37 cellular contexts compared by ENCODE assay signal in genomic region chr2:11936761-11937160, GRCh38.
"Had no signal": no experiment of that assay in that cellular context is flagged by ENCODE, and none has a peak within 500 bp of the region (broad histone marks: within the 10 kb centered on the region; RNA-seq: fewer than 3 reads in every experiment).

No MANE protein-coding gene starts in this region.

- H3K4me1 ChIP-seq: adrenal gland, body of pancreas had no signal

- H3K4me3 ChIP-seq: adrenal gland, body of pancreas, cardiac muscle cell had no signal

- ATAC-seq: activated CD8-positive, alpha-beta T cell treated with anti-CD3 and anti-CD28 coated beads for 36 hours; activated naive CD4-positive, alpha-beta T cell treated with anti-CD3 and anti-CD28 coated beads, Interleukin-2, amount 50 U/mL, for 72 hours; activated T-cell treated with anti-CD3 and anti-CD28 coated beads, Interleukin-2, amount 50 U/mL, for 4 hours; activated T-cell treated with anti-CD3 and anti-CD28 coated beads, Interleukin-2, amount 50 U/mL, for 72 hours; activated T-helper 17 cell treated with anti-CD3 and anti-CD28 coated beads, Interleukin-2, amount 50 U/mL, for 72 hours; body of pancreas had no signal

- H3K27me3 ChIP-seq: adrenal gland, body of pancreas, brain microvascular endothelial cell, cardiac muscle cell had no signal

- H3K9me3 ChIP-seq: adrenal gland, body of pancreas had no signal

- H3K27ac Mint-ChIP-seq: activated B cell treated with CpG ODN at 0.5 μM for 24 hours; activated CD4-positive, alpha-beta memory T cell treated with anti-CD3 and anti-CD28 coated beads for 36 hours; activated CD4-positive, alpha-beta T cell treated with anti-CD3 and anti-CD28 coated beads, Interleukin-2, amount 10 ng/mL, durations not matched to agents 24 days and 14 days; activated CD8-positive, alpha-beta T cell treated with anti-CD3 and anti-CD28 coated beads for 36 hours; activated naive CD4-positive, alpha-beta T cell treated with anti-CD3 and anti-CD28 coated beads for 36 hours; activated naive CD4-positive, alpha-beta T cell treated with anti-CD3 and anti-CD28 coated beads, Interleukin-2, amount 50 U/mL, for 72 hours; activated naive CD8-positive, alpha-beta T cell treated with anti-CD3 and anti-CD28 coated beads for 36 hours; activated T-cell treated with anti-CD3 and anti-CD28 coated beads, Interleukin-2, amount 50 U/mL, for 72 hours; activated T-helper 1 cell treated with anti-CD3 and anti-CD28 coated beads, Interleukin-12 subunit alpha, Interleukin-12 subunit beta, Interleukin-2, Interleukin-4 antibody, amounts not matched to agents 30 ng/mL and 10 ng/mL and 1 ng/mL, durations not matched to agents 14 hours and 24 hours and 36 hours; activated T-helper 17 cell treated with anti-CD3 and anti-CD28 coated beads, Interleukin-2, amount 50 U/mL, for 72 hours; T-helper 1 cell treated with Interleukin-12 subunit alpha and Interleukin-12 subunit beta and Interleukin-4 antibody, amounts not matched to agents 30 μg/mL and 1 μg/mL, for 36 hours; T-helper 2 cell treated with Interferon-gamma antibody and Interleukin-4, amounts not matched to agents 5 μg/mL and 100 μg/mL, for 36 hours had no signal

- H3K4me3 Mint-ChIP-seq: activated B cell treated with CpG ODN at 0.5 μM for 24 hours; activated CD4-positive, alpha-beta memory T cell treated with anti-CD3 and anti-CD28 coated beads for 36 hours; activated CD4-positive, alpha-beta T cell treated with anti-CD3 and anti-CD28 coated beads, Interleukin-2, amount 10 ng/mL, durations not matched to agents 24 days and 14 days; activated CD8-positive, alpha-beta T cell treated with anti-CD3 and anti-CD28 coated beads for 36 hours; activated naive CD4-positive, alpha-beta T cell treated with anti-CD3 and anti-CD28 coated beads for 36 hours; activated naive CD8-positive, alpha-beta T cell treated with anti-CD3 and anti-CD28 coated beads for 36 hours; activated T-cell treated with anti-CD3 and anti-CD28 coated beads, Interleukin-2, amount 50 U/mL, for 4 hours; activated T-cell treated with anti-CD3 and anti-CD28 coated beads, Interleukin-2, amount 50 U/mL, for 72 hours; activated T-helper 1 cell treated with anti-CD3 and anti-CD28 coated beads, Interleukin-12 subunit alpha, Interleukin-12 subunit beta, Interleukin-2, Interleukin-4 antibody, amounts not matched to agents 30 ng/mL and 10 ng/mL and 1 ng/mL, durations not matched to agents 14 hours and 24 hours and 36 hours; activated T-helper 17 cell treated with anti-CD3 and anti-CD28 coated beads, Interleukin-2, amount 50 U/mL, for 72 hours; central memory CD8-positive, alpha-beta T cell; T-helper 1 cell treated with Interleukin-12 subunit alpha and Interleukin-12 subunit beta and Interleukin-4 antibody, amounts not matched to agents 30 μg/mL and 1 μg/mL, for 36 hours; T-helper 2 cell treated with Interferon-gamma antibody and Interleukin-4, amounts not matched to agents 5 μg/mL and 100 μg/mL, for 36 hours had no signal

- H3K9me3 Mint-ChIP-seq: activated CD4-positive, alpha-beta memory T cell treated with anti-CD3 and anti-CD28 coated beads for 36 hours; activated CD4-positive, alpha-beta T cell treated with anti-CD3 and anti-CD28 coated beads, Interleukin-2, amount 10 ng/mL, durations not matched to agents 24 days and 14 days; activated CD8-positive, alpha-beta T cell treated with anti-CD3 and anti-CD28 coated beads for 36 hours; activated naive CD4-positive, alpha-beta T cell treated with anti-CD3 and anti-CD28 coated beads for 36 hours; activated naive CD8-positive, alpha-beta T cell treated with anti-CD3 and anti-CD28 coated beads for 36 hours; activated T-cell treated with anti-CD3 and anti-CD28 coated beads, Interleukin-2, amount 50 U/mL, for 4 hours; activated T-helper 1 cell treated with anti-CD3 and anti-CD28 coated beads, Interleukin-12 subunit alpha, Interleukin-12 subunit beta, Interleukin-2, Interleukin-4 antibody, amounts not matched to agents 30 ng/mL and 10 ng/mL and 1 ng/mL, durations not matched to agents 14 hours and 24 hours and 36 hours; activated T-helper 17 cell treated with anti-CD3 and anti-CD28 coated beads, Interleukin-2, amount 50 U/mL, for 72 hours; central memory CD8-positive, alpha-beta T cell; T-helper 2 cell treated with Interferon-gamma antibody and Interleukin-4, amounts not matched to agents 5 μg/mL and 100 μg/mL, for 36 hours had no signal

- H3K27me3 Mint-ChIP-seq: activated B cell treated with CpG ODN at 0.5 μM for 24 hours; activated CD4-positive, alpha-beta memory T cell treated with anti-CD3 and anti-CD28 coated beads for 36 hours; activated CD4-positive, alpha-beta T cell treated with anti-CD3 and anti-CD28 coated beads, Interleukin-2, amount 10 ng/mL, durations not matched to agents 24 days and 14 days; activated CD8-positive, alpha-beta T cell treated with anti-CD3 and anti-CD28 coated beads for 36 hours; activated naive CD8-positive, alpha-beta T cell treated with anti-CD3 and anti-CD28 coated beads for 36 hours; activated T-helper 17 cell treated with anti-CD3 and anti-CD28 coated beads, Interleukin-2, amount 50 U/mL, for 72 hours; central memory CD8-positive, alpha-beta T cell had no signal

- H3K36me3 Mint-ChIP-seq: activated CD4-positive, alpha-beta memory T cell treated with anti-CD3 and anti-CD28 coated beads for 36 hours; activated naive CD4-positive, alpha-beta T cell treated with anti-CD3 and anti-CD28 coated beads, Interleukin-2, amount 50 U/mL, for 72 hours had no signal

- H3K36me3 ChIP-seq: adrenal gland, brain microvascular endothelial cell, cardiac muscle cell had no signal

- DNase-seq: activated B cell treated with CpG ODN at 0.5 μM for 24 hours; activated CD4-positive, alpha-beta memory T cell treated with anti-CD3 and anti-CD28 coated beads for 36 hours; activated CD4-positive, alpha-beta T cell treated with anti-CD3 and anti-CD28 coated beads for 4 hours; activated CD4-positive, alpha-beta T cell treated with anti-CD3 and anti-CD28 coated beads, Interleukin-2, amount 10 ng/mL, durations not matched to agents 24 days and 14 days; activated CD4-positive, alpha-beta T cell treated with anti-CD3 and anti-CD28 coated beads, Interleukin-2, amount 50 U/mL, for 1 hour; activated CD4-positive, alpha-beta T cell treated with anti-CD3 and anti-CD28 coated beads, Interleukin-2, amount 50 U/mL, for 4 hours; activated CD4-positive, CD25-positive, alpha-beta regulatory T cell treated with anti-CD3 and anti-CD28 coated beads, Interleukin-2, amount 50 U/mL, for 72 hours; activated CD8-positive, alpha-beta memory T cell treated with anti-CD3 and anti-CD28 coated beads, Interleukin-2, amount 50 U/mL, for 4 hours; activated CD8-positive, alpha-beta T cell treated with anti-CD3 and anti-CD28 coated beads for 36 hours; activated effector memory CD4-positive, alpha-beta T cell treated with anti-CD3 and anti-CD28 coated beads, Interleukin-2, amount 50 U/mL, for 16 hours; activated gamma-delta T cell treated with Interleukin-2 at 50 U/mL for 16 hours; activated naive CD4-positive, alpha-beta T cell; activated naive CD4-positive, alpha-beta T cell treated with anti-CD3 and anti-CD28 coated beads for 36 hours; activated naive CD4-positive, alpha-beta T cell treated with anti-CD3 and anti-CD28 coated beads, Interleukin-2, amount 50 U/mL, for 16 hours; activated naive CD8-positive, alpha-beta T cell treated with anti-CD3 and anti-CD28 coated beads for 36 hours; activated T-cell treated with anti-CD3 and anti-CD28 coated beads for 4 hours; activated T-cell treated with anti-CD3 and anti-CD28 coated beads, Interleukin-2, amount 50 U/mL, for 1 hour; activated T-cell treated with anti-CD3 and anti-CD28 coated beads, Interleukin-2, amount 50 U/mL, for 4 hours; activated T-cell treated with anti-CD3 and anti-CD28 coated beads, Interleukin-2, amount 50 U/mL, for 72 hours; adrenal gland; amniotic stem cell; aorta; body of pancreas; brain microvascular endothelial cell; caudate nucleus; cerebellar nuclear complex; T-helper 1 cell; T-helper 2 cell; T-helper 9 cell had no signal

- H3K27ac ChIP-seq: adrenal gland, body of pancreas, brain microvascular endothelial cell, cardiac muscle cell, VCaP had no signal
